8 cellular contexts compared by ENCODE assay signal in the genomic region with DNA sequence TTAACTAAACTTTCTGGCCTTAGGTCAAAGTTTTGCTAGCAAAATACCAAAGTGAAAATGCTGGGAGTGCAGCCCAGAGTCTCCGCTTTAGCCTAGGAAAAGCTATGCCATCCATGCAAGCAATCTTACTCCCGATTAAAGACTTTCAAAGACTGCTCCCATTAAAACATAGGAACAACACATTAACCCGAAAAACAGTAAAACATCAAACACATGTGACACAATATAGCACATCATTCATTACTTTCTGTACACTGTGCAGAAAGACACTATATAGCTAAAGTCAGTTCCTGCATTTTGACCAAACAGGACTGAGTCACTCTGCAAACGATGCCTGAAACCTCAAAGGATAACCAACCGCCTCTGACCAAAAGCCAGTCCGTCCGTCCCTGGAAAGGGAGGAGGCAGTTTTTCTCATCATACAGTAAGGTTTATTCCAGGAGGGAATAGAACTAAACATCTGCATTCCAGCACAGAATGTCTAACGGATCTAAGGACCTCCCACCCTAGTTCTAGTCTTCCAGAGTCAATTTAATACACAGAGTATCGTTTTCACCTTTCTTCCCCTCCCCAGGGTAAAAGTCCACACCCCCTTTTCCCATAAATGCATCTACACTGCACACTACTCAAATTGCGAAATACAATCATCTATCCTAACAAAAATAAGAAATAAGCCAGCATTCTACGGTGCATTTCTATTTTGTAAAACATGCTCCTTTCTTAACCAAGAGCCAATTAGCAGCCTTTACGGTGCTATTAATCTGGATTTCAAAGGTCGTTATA. TPM values are rescaled to one million over a fixed set of nuclear protein-coding genes. Genes with fewer than 3 reads are reported as not detected.
DNase-seq lines count a peak whose midpoint lies in the region; ATAC-seq, FAIRE-seq and TF ChIP-seq lines count a peak whose summit lies in the region.

No MANE protein-coding gene starts in this region.

- ATAC-seq in HG03342 (IDR thresholded peaks at IDR 0.05; ENCODE audit: unreplicated experiment) (no peak), HG03460 (IDR thresholded peaks at IDR 0.05; ENCODE audit: unreplicated experiment) (no peak)

- TF ChIP-seq POLR2A in H54 (IDR thresholded peaks at IDR 0.05; ENCODE audit: low read depth, low read length) (no peak), erythroblast (IDR thresholded peaks at IDR 0.05; ENCODE audit: low read length) (no peak)

- H3K4me3 Mint-ChIP-seq in nephron progenitor cell: peak overlapping the region; percentile 94

- peaks cover 12% of the 10 kb centered on the region for H3K9me3 Mint-ChIP-seq in nephron progenitor cell

- H3K27ac Mint-ChIP-seq in nephron progenitor cell: peak overlapping the region; percentile 99

- H3K36me3 ChIP-seq in BJ (ENCODE audit: control insufficient read depth, insufficient read depth, low read length) (no peaks in the 10 kb centered on the region), SK-N-MC (ENCODE audit: insufficient read depth, low read length) (0 out of 2 replicates have a peak, but pooled peaks cover under 1% of the 10 kb centered on the region)

- no peaks in the 10 kb centered on the region for H3K27me3 ChIP-seq in BJ (ENCODE audit: control insufficient read depth, insufficient read depth, low read length)

- H3K4me3 ChIP-seq in BJ (ENCODE audit: low read depth, low read length) (peak overlapping the region; percentile 66), SK-N-MC (peak overlapping the region; percentile 86)

- FAIRE-seq in H54 (lab: Jason Lieb, UNC): peak; percentile 98

- no peak overlapping the region for H3K27ac ChIP-seq in SK-N-MC

- POLR2A ChIA-PET in BJ (lab: Charles Lee): interaction anchor here (1.1 kb wide), 1 partner anchor 32 kb away, joined by 3 read pairs; no protein-coding TSS in a partner anchor

- no peaks in the 10 kb centered on the region for H3K9me3 ChIP-seq in SK-N-MC (ENCODE audit: low read depth, low read length)

- TF ChIP-seq CTCF in BJ (IDR thresholded peaks at IDR 0.05; ENCODE audit: insufficient read depth, low read depth, low read length): no peak
- no peak for TF ChIP-seq CTCF in nephron progenitor cell (IDR thresholded peaks at IDR 0.05)

- peaks cover 61% of the 10 kb centered on the region for H3K4me1 Mint-ChIP-seq in nephron progenitor cell

- no peaks in the 10 kb centered on the region for H3K27me3 Mint-ChIP-seq in nephron progenitor cell (ENCODE audit: low read depth, poor library complexity)

- peaks cover 24% of the 10 kb centered on the region for H3K36me3 Mint-ChIP-seq in nephron progenitor cell (ENCODE audit: low read depth)

- peak overlapping the region; percentile 87 for H3K9ac ChIP-seq in SK-N-MC (ENCODE audit: insufficient read length)

- CTCF ChIA-PET in BJ (lab: Yijun Ruan, JAX): interaction anchor here (0.8 to 2.0 kb wide), 6 partner anchors 11 to 210 kb away, joined by 3 to 7 read pairs (median 4); a partner anchor contains a TSS

- DNase-seq in BJ (ENCODE audit: low read depth) (peak; percentile 17), H54 (ENCODE audit: insufficient read length, low spot score) (peak; percentile 42), SK-N-MC (ENCODE audit: low read depth, low spot score) (no peak), erythroblast (lab: John Stamatoyannopoulos, UW) (peak; percentile 19 to 38), nephron progenitor cell (no peak)
- no peak for DNase-seq in stimulated activated CD4-positive, alpha-beta T cell treated with anti-CD3 and anti-CD28 coated beads, Interleukin-1b, Interleukin-23, amount 100 ng/mL, for 48 hours

RNA-seq across cellular contexts. Expression of a gene that starts 1.7 kb away (rescaled TPM):
- 6.0 and 15.3 TPM in 2 replicates for polyA plus RNA-seq in BJ (2011; rRNA removed)
- 15.1 and 26.3 TPM in 2 replicates for polyA minus RNA-seq in BJ (2011; rRNA and poly(A)+ RNA removed)

Comparison
In these comparisons a context has a peak if more than half of its experiments do, and no peak if none do; other contexts are left out.
1. DNase-seq: peak in BJ (single experiment), H54 (single experiment) and erythroblast (2 of 2); none in SK-N-MC (single experiment), nephron progenitor cell (single experiment) and stimulated activated CD4-positive, alpha-beta T cell treated with anti-CD3 and anti-CD28 coated beads, Interleukin-1b, Interleukin-23, amount 100 ng/mL, for 48 hours (single experiment).